Comparison of ENCODE assay signal across 21 cellular contexts in genomic region chr17:57639381-57639780, GRCh38.
"Had no signal": no experiment of that assay in that cellular context is flagged by ENCODE, and none has a peak within 500 bp of the region (broad histone marks: within the 10 kb centered on the region; RNA-seq: fewer than 3 reads in every experiment).

No MANE protein-coding gene starts in this region.

- H3K4me3 ChIP-seq: coronary artery, esophagus muscularis mucosa, gastrocnemius medialis, left ventricle myocardium inferior, lower lobe of right lung, right atrium auricular region, tibial artery, upper lobe of right lung, vagina had no signal

- H3K36me3 ChIP-seq: gastrocnemius medialis, lower lobe of right lung, right atrium auricular region, upper lobe of right lung, vagina had no signal

- H3K9me3 Mint-ChIP-seq: immature natural killer cell; nephron; stimulated activated naive CD8-positive, alpha-beta T cell treated with anti-CD3 and anti-CD28 coated beads, Interleukin-15, Interleukin-2, amounts not matched to agents 100 ng/mL and 50 ng/mL, for 24 hours had no signal

- H3K27me3 ChIP-seq: esophagus muscularis mucosa, gastrocnemius medialis, right atrium auricular region, tibial artery, upper lobe of right lung, vagina had no signal

- ATAC-seq: gastrocnemius medialis; lower lobe of right lung; stimulated activated effector memory CD8-positive, alpha-beta T cell treated with anti-CD3 and anti-CD28 coated beads, Interleukin-12 subunit alpha, Interleukin-12 subunit beta, amount 100 ng/mL, for 72 hours; upper lobe of right lung had no signal

- H3K27ac Mint-ChIP-seq: nephron; stimulated activated effector memory CD8-positive, alpha-beta T cell treated with anti-CD3 and anti-CD28 coated beads, Interleukin-12 subunit alpha, Interleukin-12 subunit beta, amount 100 ng/mL, for 72 hours; stimulated activated naive CD8-positive, alpha-beta T cell treated with anti-CD3 and anti-CD28 coated beads, Interleukin-15, Interleukin-2, amounts not matched to agents 100 ng/mL and 50 ng/mL, for 24 hours had no signal

- H3K4me1 ChIP-seq: esophagus muscularis mucosa, gastrocnemius medialis, left ventricle myocardium inferior, lower lobe of right lung, right atrium auricular region, tibial artery, upper lobe of right lung, vagina had no signal

- H3K27me3 Mint-ChIP-seq: memory B cell; naive B cell; stimulated activated naive CD8-positive, alpha-beta T cell treated with anti-CD3 and anti-CD28 coated beads, Interleukin-15, Interleukin-2, amounts not matched to agents 100 ng/mL and 50 ng/mL, for 24 hours had no signal

- H3K27ac ChIP-seq: coronary artery, esophagus muscularis mucosa, gastrocnemius medialis, left ventricle myocardium inferior, lower lobe of right lung, right atrium auricular region, tibial artery, upper lobe of right lung, vagina had no signal

- H3K4me3 Mint-ChIP-seq: immature natural killer cell; memory B cell; naive B cell; nephron; stimulated activated effector memory CD8-positive, alpha-beta T cell treated with anti-CD3 and anti-CD28 coated beads, Interleukin-12 subunit alpha, Interleukin-12 subunit beta, amount 100 ng/mL, for 72 hours; stimulated activated naive CD8-positive, alpha-beta T cell treated with anti-CD3 and anti-CD28 coated beads, Interleukin-15, Interleukin-2, amounts not matched to agents 100 ng/mL and 50 ng/mL, for 24 hours had no signal

- DNase-seq: effector CD4-positive, alpha-beta T cell; gastrocnemius medialis; glutamatergic neuron; immature natural killer cell; left ventricle myocardium inferior; lower lobe of right lung; midbrain; naive B cell; small intestine; stimulated activated CD4-positive, alpha-beta T cell treated with anti-CD3 and anti-CD28 coated beads, Interleukin-4, amount 100 ng/mL, for 1 hour; stimulated activated CD8-positive, alpha-beta memory T cell treated with anti-CD3 and anti-CD28 coated beads, Interleukin-4, amount 100 ng/mL, for 48 hours; tibial artery; upper lobe of right lung had no signal

- H3K9me3 ChIP-seq: esophagus muscularis mucosa, gastrocnemius medialis, left ventricle myocardium inferior, lower lobe of right lung, right atrium auricular region, tibial artery, upper lobe of right lung, vagina had no signal

- H3K4me1 Mint-ChIP-seq: immature natural killer cell had no signal
